Comparison of ENCODE assay signal across 9 cellular contexts in genomic region chr15:45179221-45179985, GRCh38. TPM values are rescaled to one million over a fixed set of nuclear protein-coding genes. Genes with fewer than 3 reads are reported as not detected.
DNase-seq lines count a peak whose midpoint lies in the region; ATAC-seq and TF ChIP-seq lines count a peak whose summit lies in the region.
"Had no signal": no experiment of that assay in that cellular context is flagged by ENCODE, and none has a peak within 500 bp of the region (broad histone marks: within the 10 kb centered on the region; RNA-seq: fewer than 3 reads in every experiment).

No MANE protein-coding gene starts in this region.

- no peak overlapping the region for H3K4me3 ChIP-seq in CD8-positive, alpha-beta T cell (ENCODE audit: low read depth, low read length)

- peak in 6 of 7 experiments; percentile 37 to 71 (median 57) for DNase-seq in CD8-positive, alpha-beta T cell
- DNase-seq in KBM-7 (peak; percentile 53), activated T-cell treated with anti-CD3 and anti-CD28 coated beads for 4 hours (peak; percentile 53), glutamatergic neuron (peak; percentile 34), HPDE6-E6E7 (ENCODE audit: extremely low spot score) (no peak), NCI-H2029 treated with DMSO at 0.1 percent for 48 hours (lab: John Stamatoyannopoulos, UW) (no peak), DMS153 (lab: John Stamatoyannopoulos, UW) (no peak)
- peak in 2 of 3 experiments; percentile 28 to 40 for DNase-seq in stimulated activated CD4-positive, alpha-beta T cell treated with anti-CD3 and anti-CD28 coated beads, TNF-alpha, amount 100 ng/mL, for 24 hours (ENCODE audit: low read depth in 3 of 3)

- no peaks in the 10 kb centered on the region for H3K27me3 Mint-ChIP-seq in CD8-positive, alpha-beta T cell (ENCODE audit: low read depth)
- H3K27me3 Mint-ChIP-seq in glutamatergic neuron (ENCODE audit: unreplicated experiment) = peaks cover 27% of the 10 kb centered on the region

- no peak overlapping the region for H3K4me3 Mint-ChIP-seq in CD8-positive, alpha-beta T cell
- H3K4me3 Mint-ChIP-seq in glutamatergic neuron (ENCODE audit: unreplicated experiment) = peak overlapping the region; percentile 81

- no peaks in the 10 kb centered on the region for H3K9me3 Mint-ChIP-seq in CD8-positive, alpha-beta T cell
- peaks cover 30% of the 10 kb centered on the region for H3K9me3 Mint-ChIP-seq in glutamatergic neuron (ENCODE audit: unreplicated experiment)

- no peak overlapping the region for H3K27ac Mint-ChIP-seq in CD8-positive, alpha-beta T cell
- H3K27ac Mint-ChIP-seq in glutamatergic neuron (ENCODE audit: unreplicated experiment) = peak overlapping the region; percentile 85

- TF ChIP-seq CTCF in CD8-positive, alpha-beta T cell (IDR thresholded peaks at IDR 0.05) = peak; percentile 46
- TF ChIP-seq CTCF in glutamatergic neuron (IDR thresholded peaks at IDR 0.05; ENCODE audit: partially characterized antibody, unreplicated experiment) = peak; percentile 44

- peaks cover 4% of the 10 kb centered on the region for H3K36me3 Mint-ChIP-seq in CD8-positive, alpha-beta T cell
- peaks cover 33% of the 10 kb centered on the region for H3K36me3 Mint-ChIP-seq in glutamatergic neuron (ENCODE audit: unreplicated experiment)

- POLR2A ChIA-PET in CD8-positive, alpha-beta T cell (lab: Charles Lee) = interaction anchor here (0.5 to 2.3 kb wide), 5 partner anchors 9 to 412 kb away, joined by 3 to 9 read pairs (median 3); no protein-coding TSS in a partner anchor

- in situ Hi-C loops in KBM-7 (cut with MboI; ENCODE audit: low pct_unique_long_range_greater_than_20kb, low sequenced_read_pairs) = no loop called here

- no peaks in the 10 kb centered on the region for H3K36me3 ChIP-seq in CD8-positive, alpha-beta T cell (ENCODE audit: insufficient read depth, low read length)

- H3K27me3 ChIP-seq in CD8-positive, alpha-beta T cell (ENCODE audit: insufficient read depth, low read length) = no peaks in the 10 kb centered on the region

- no peak overlapping the region for H3K27ac ChIP-seq in CD8-positive, alpha-beta T cell (ENCODE audit: low read depth, low read length)

- CTCF ChIA-PET in CD8-positive, alpha-beta T cell (lab: Charles Lee) = interaction anchor here (0.8 to 6.4 kb wide), 11 partner anchors 11 to 221 kb away, joined by 3 to 47 read pairs (median 9); no protein-coding TSS in a partner anchor

- no peaks in the 10 kb centered on the region for H3K4me1 ChIP-seq in CD8-positive, alpha-beta T cell (ENCODE audit: insufficient read depth, low read length)

- H3K4me1 Mint-ChIP-seq in CD8-positive, alpha-beta T cell (ENCODE audit: low read depth) = peaks cover 15% of the 10 kb centered on the region
- H3K4me1 Mint-ChIP-seq in glutamatergic neuron (ENCODE audit: low read depth, unreplicated experiment) = peaks cover 67% of the 10 kb centered on the region

- intact Hi-C loops in CD8-positive, alpha-beta T cell (cut with DNase I, micrococcal nuclease) = loop anchor here in 1 of 2 experiments (1.0 kb wide), 1 partner anchor 100 kb away; no protein-coding TSS in a partner anchor

- ATAC-seq in CD8-positive, alpha-beta T cell = peak; percentile 67

- no peaks in the 10 kb centered on the region for H3K9me3 ChIP-seq in CD8-positive, alpha-beta T cell (ENCODE audit: low read length)

RNA-seq across cellular contexts. Expression of gene SHF, which starts 8.4 kb away (rescaled TPM):
- 1 to 10 TPM; 5.0 to 5.6 TPM for total RNA-seq in CD8-positive, alpha-beta T cell
- 309 TPM for total RNA-seq in glutamatergic neuron (ENCODE audit: unreplicated experiment)

RNA-seq across cellular contexts. Expression of gene DUOX1, which starts 49.6 kb away (rescaled TPM):
- not detected for total RNA-seq in CD8-positive, alpha-beta T cell
- not detected for total RNA-seq in glutamatergic neuron (ENCODE audit: unreplicated experiment)
- total RNA-seq: HT1080 had no signal

RNA-seq across cellular contexts. Expression of gene DUOXA1, which starts 49.7 kb away (rescaled TPM):
- total RNA-seq in CD8-positive, alpha-beta T cell = not detected
- not detected for total RNA-seq in glutamatergic neuron (ENCODE audit: unreplicated experiment)

Comparison
In these comparisons a context has a peak if more than half of its experiments do, and no peak if none do; other contexts are left out.
1. DNase-seq: peak in CD8-positive, alpha-beta T cell (6 of 7), KBM-7 (single experiment), activated T-cell treated with anti-CD3 and anti-CD28 coated beads for 4 hours (single experiment), glutamatergic neuron (single experiment) and stimulated activated CD4-positive, alpha-beta T cell treated with anti-CD3 and anti-CD28 coated beads, TNF-alpha, amount 100 ng/mL, for 24 hours (2 of 3); none in HPDE6-E6E7 (single experiment), NCI-H2029 treated with DMSO at 0.1 percent for 48 hours (single experiment) and DMS153 (single experiment).
2. RNA of gene SHF, which starts 8.4 kb away (total RNA-seq): 309 TPM in glutamatergic neuron (single experiment); 5.0 to 5.6 TPM in CD8-positive, alpha-beta T cell; every median in the first group is over 10 times any median in the second.